ENCODE assay signal across 8 cellular contexts in genomic region chr3:156822626-156823260, GRCh38. TPM values are rescaled to one million over a fixed set of nuclear protein-coding genes. Genes with fewer than 3 reads are reported as not detected.
DNase-seq lines count a peak whose midpoint lies in the region; ATAC-seq and TF ChIP-seq lines count a peak whose summit lies in the region.
"Not testable (repeated sequence)": the region's sequence is repeated elsewhere in the genome, so short reads cannot be mapped to it uniquely, and the experiment has no call there.
"Had no signal": no experiment of that assay in that cellular context is flagged by ENCODE, and none has a peak within 500 bp of the region (broad histone marks: within the 10 kb centered on the region; RNA-seq: fewer than 3 reads in every experiment).

No MANE protein-coding gene starts in this region.

- intact Hi-C loops in Caco-2 (cut with micrococcal nuclease; ENCODE audit: unreplicated experiment); activated B cell treated with CpG ODN at 0.5 μM for 24 hours (cut with micrococcal nuclease); spleen (cut with DNase I; ENCODE audit: low total_unique reads): not testable (repeated sequence)
- intact Hi-C loops in right cardiac atrium (cut with DNase I) = loop anchor here in 3 of 4 donors (10.0 kb wide), 3 partner anchors 148 to 312 kb away; partner anchors contain the start of gene TIPARP (in 1 of the 3)

- peak overlapping the region; percentile 100 for H3K27ac Mint-ChIP-seq in Caco-2 (ENCODE audit: unreplicated experiment)
- H3K27ac Mint-ChIP-seq in activated B cell treated with CpG ODN at 0.5 μM for 24 hours = peak overlapping the region; percentile 50
- peak overlapping the region in 2 of 3 experiments; percentile 48 to 79 for H3K27ac Mint-ChIP-seq in nephron

- WGBS in right cardiac atrium = 97% methylated on average over 32 of the region's 32 CpGs
- 94 to 98% (median 96%) methylated on average over 21 to 32 of the region's 32 CpGs for WGBS in spleen, 5 donors

- CTCF ChIA-PET in Caco-2 (lab: Charles Lee); HEK293 (lab: Yijun Ruan, JAX); activated B cell treated with CpG ODN at 0.5 μM for 24 hours (lab: Charles Lee): not testable (repeated sequence)

- not testable (repeated sequence) for H3K4me3 ChIP-seq in Caco-2 (ENCODE audit: low read depth, low read length); HEK293 (ENCODE audit: low read depth, low read length); RWPE2 (ENCODE audit: severe bottlenecking); right cardiac atrium (ENCODE audit: low read length); spleen

- H3K4me1 Mint-ChIP-seq in Caco-2 (ENCODE audit: low read depth, unreplicated experiment) = peaks cover 25% of the 10 kb centered on the region
- peaks cover 42% of the 10 kb centered on the region for H3K4me1 Mint-ChIP-seq in activated B cell treated with CpG ODN at 0.5 μM for 24 hours
- peaks cover 31% of the 10 kb centered on the region for H3K4me1 Mint-ChIP-seq in nephron

- not testable (repeated sequence) for H3K27ac ChIP-seq in HEK293 (ENCODE audit: extremely low read depth, low read depth, low read length); right cardiac atrium (ENCODE audit: low read length); spleen
- H3K27ac ChIP-seq in RWPE2 (ENCODE audit: poor library complexity, severe bottlenecking) = peak overlapping the region; percentile 99

- BruUV-seq in Caco-2 (replicated peaks; lab: Mats Ljungman, UMichigan) = not testable (repeated sequence)

- ATAC-seq in RWPE2 (ENCODE audit: low read depth); activated B cell treated with CpG ODN at 0.5 μM for 24 hours (ENCODE audit: low read depth); right cardiac atrium: not testable (repeated sequence)

- DNase-seq in Caco-2; RWPE2 (ENCODE audit: low spot score); activated B cell treated with CpG ODN at 0.5 μM for 24 hours: not testable (repeated sequence)
- peak in 2 of 3 donors; percentile 26 to 43 for DNase-seq in right cardiac atrium
- DNase-seq in spleen = peak; percentile 74

- H3K27me3 ChIP-seq in Caco-2 (replicated peaks; ENCODE audit: control insufficient read depth, insufficient read depth, low read length); RWPE2 (ENCODE audit: insufficient read depth, poor library complexity, severe bottlenecking); right cardiac atrium (ENCODE audit: control insufficient read depth, insufficient read depth); spleen (replicated peaks in 1 of 7): not testable (repeated sequence)

- not testable (repeated sequence) for TF ChIP-seq POLR2A in spleen (IDR thresholded peaks at IDR 0.05)

- H3K4me1 ChIP-seq in Caco-2 (peaks cover 42% of the 10 kb centered on the region), RWPE2 (ENCODE audit: insufficient read depth, poor library complexity, severe bottlenecking) (peaks cover 48% of the 10 kb centered on the region), spleen (peaks cover 10 to 28% (median 17%) of the 10 kb centered on the region in 6 donors)
- not testable (repeated sequence) for H3K4me1 ChIP-seq in HEK293 (ENCODE audit: control insufficient read depth, insufficient read depth, low read length); right cardiac atrium (ENCODE audit: control insufficient read depth, insufficient read depth, low read length)

- H3K4me3 Mint-ChIP-seq in Caco-2 (ENCODE audit: unreplicated experiment); activated B cell treated with CpG ODN at 0.5 μM for 24 hours: not testable (repeated sequence)
- peak overlapping the region in 2 of 3 experiments; percentile 26 to 40 for H3K4me3 Mint-ChIP-seq in nephron

- H3K27me3 Mint-ChIP-seq in Caco-2 (ENCODE audit: insufficient read depth, unreplicated experiment); activated B cell treated with CpG ODN at 0.5 μM for 24 hours; nephron (ENCODE audit: low read depth): not testable (repeated sequence)

- H3K36me3 Mint-ChIP-seq in Caco-2 (ENCODE audit: insufficient read depth, unreplicated experiment) = peaks cover 18% of the 10 kb centered on the region
- peaks cover 10% of the 10 kb centered on the region for H3K36me3 Mint-ChIP-seq in activated B cell treated with CpG ODN at 0.5 μM for 24 hours (ENCODE audit: low read depth)
- not testable (repeated sequence) for H3K36me3 Mint-ChIP-seq in nephron (ENCODE audit: low read depth)

- not testable (repeated sequence) for H3K9me3 Mint-ChIP-seq in Caco-2 (ENCODE audit: unreplicated experiment); activated B cell treated with CpG ODN at 0.5 μM for 24 hours; nephron

- not testable (repeated sequence) for H3K9me3 ChIP-seq in Caco-2; HEK293 (ENCODE audit: control insufficient read depth, insufficient read depth, low read depth, low read length); RWPE2 (ENCODE audit: severe bottlenecking); right cardiac atrium (ENCODE audit: control insufficient read depth, low read length); spleen

- not testable (repeated sequence) for H3K36me3 ChIP-seq in Caco-2 (ENCODE audit: control insufficient read depth, insufficient read depth, low read length); HEK293 (ENCODE audit: control insufficient read depth in 2 of 2, insufficient read depth in 1 of 2, low read length in 2 of 2); RWPE2 (ENCODE audit: low read depth); spleen

- POLR2A ChIA-PET in Caco-2 (lab: Charles Lee); HEK293 (lab: Yijun Ruan, JAX); activated B cell treated with CpG ODN at 0.5 μM for 24 hours (lab: Charles Lee): not testable (repeated sequence)

- not testable (repeated sequence) for TF ChIP-seq CTCF in Caco-2 (IDR thresholded peaks at IDR 0.05; ENCODE audit: insufficient read depth in 1 of 2, low read depth in 1 of 2, low read length in 1 of 2, severe bottlenecking in 1 of 2, unreplicated experiment in 1 of 2); HEK293 (tag by site-specific recombination; IDR thresholded peaks at IDR 0.05); RWPE2 (IDR thresholded peaks at IDR 0.05; ENCODE audit: poor library complexity, severe bottlenecking); activated B cell treated with CpG ODN at 0.5 μM for 24 hours (IDR thresholded peaks at IDR 0.05); nephron (IDR thresholded peaks at IDR 0.05; ENCODE audit: unreplicated experiment in 3 of 3); spleen (IDR thresholded peaks at IDR 0.05 in 8 of 11, conservative IDR thresholded peaks at IDR 0.05 in 3 of 11)

TF ChIP-seq in HEK293, 187 proteins besides CTCF, POLR2A, EP300 and RAD21:
- 0 out of 2 replicates have a peak, but pooled peaks have one; percentile 13 for TF ChIP-seq ZBTB8A (tag by site-specific recombination; IDR thresholded peaks at IDR 0.05)

RNA-seq across cellular contexts. Expression of gene LEKR1, which starts 3.4 kb away (rescaled TPM):
- total RNA-seq in Caco-2 (2022) = 1.4 and 1.6 TPM in 2 replicates
- 2.8 and 2.9 TPM in 2 replicates for total RNA-seq in activated B cell treated with CpG ODN at 0.5 μM for 24 hours
- total RNA-seq in right cardiac atrium = 1 to 10 TPM in 3 of 4 donors, under 1 TPM in 1; 0.97 to 2.0 (median 1.6) TPM
- polyA plus RNA-seq in right cardiac atrium = 1.2 TPM
- total RNA-seq in spleen = 1 to 10 TPM; 1.9 to 7.5 (median 3.0) TPM
- under 1 TPM; 0.48 to 0.99 (median 0.96) TPM for polyA plus RNA-seq in spleen
- total RNA-seq: H1 had no signal

Comparison
In these comparisons a context has a peak if more than half of its experiments do, and no peak if none do; other contexts are left out.
1. H3K27ac Mint-ChIP-seq: peak in every context shown above with its lines; median percentile 100 in Caco-2; 64 in nephron; 50 in activated B cell treated with CpG ODN at 0.5 μM for 24 hours.